ENCODE assay signal across 9 cellular contexts in genomic region chr7:73978681-73979563, GRCh38. TPM values are rescaled to one million over a fixed set of nuclear protein-coding genes. Genes with fewer than 3 reads are reported as not detected.
DNase-seq lines count a peak whose midpoint lies in the region; ATAC-seq lines count a peak whose summit lies in the region.
"Had no signal": no experiment of that assay in that cellular context is flagged by ENCODE, and none has a peak within 500 bp of the region (broad histone marks: within the 10 kb centered on the region; RNA-seq: fewer than 3 reads in every experiment).

No MANE protein-coding gene starts in this region.

- in situ Hi-C loops in Caki2 (cut with HindIII; ENCODE audit: low pct_unique_long_range_greater_than_20kb, low sequenced_read_pairs) (no loop called here), GM23248 (cut with MboI) (no loop called here)

- H3K9ac ChIP-seq in GM23248, result peak overlapping the region; percentile 43; the same call in 1 of the 2 replicates

- no peaks in the 10 kb centered on the region for H3K4me1 Mint-ChIP-seq in activated naive CD8-positive, alpha-beta T cell treated with anti-CD3 and anti-CD28 coated beads, Interleukin-2, amount 50 U/mL, for 24 hours
- no peaks in the 10 kb centered on the region for H3K4me1 Mint-ChIP-seq in activated T-cell treated with anti-CD3 and anti-CD28 coated beads, Interleukin-2, amount 50 U/mL, for 24 hours (ENCODE audit: low read depth)

- no peaks in the 10 kb centered on the region for H4K20me1 ChIP-seq in GM23248 (ENCODE audit: insufficient read depth)

- peak overlapping the region; percentile 46 for H3K4me2 ChIP-seq in GM23248 (ENCODE audit: unreplicated experiment)

- peaks cover 1% of the 10 kb centered on the region for H3K27me3 Mint-ChIP-seq in activated naive CD8-positive, alpha-beta T cell treated with anti-CD3 and anti-CD28 coated beads, Interleukin-2, amount 50 U/mL, for 24 hours
- peaks cover 11% of the 10 kb centered on the region for H3K27me3 Mint-ChIP-seq in activated T-cell treated with anti-CD3 and anti-CD28 coated beads, Interleukin-2, amount 50 U/mL, for 24 hours

- H3K4me1 ChIP-seq in GM23248 (ENCODE audit: insufficient read depth), result peaks cover 25% of the 10 kb centered on the region

- H3K4me3 Mint-ChIP-seq in activated naive CD8-positive, alpha-beta T cell treated with anti-CD3 and anti-CD28 coated beads, Interleukin-2, amount 50 U/mL, for 24 hours, result no peak overlapping the region
- no peak overlapping the region for H3K4me3 Mint-ChIP-seq in activated T-cell treated with anti-CD3 and anti-CD28 coated beads, Interleukin-2, amount 50 U/mL, for 24 hours

- H3K36me3 Mint-ChIP-seq in activated naive CD8-positive, alpha-beta T cell treated with anti-CD3 and anti-CD28 coated beads, Interleukin-2, amount 50 U/mL, for 24 hours (ENCODE audit: low read depth), result no peaks in the 10 kb centered on the region
- no peaks in the 10 kb centered on the region for H3K36me3 Mint-ChIP-seq in activated T-cell treated with anti-CD3 and anti-CD28 coated beads, Interleukin-2, amount 50 U/mL, for 24 hours (ENCODE audit: low read depth)

- 40 to 43% methylated on average over 24 of the region's 24 CpGs for WGBS in GM23248 (ENCODE audit: low coverage in 1 of 2, low lambda C conversion rate in 2 of 2, missing lambda C conversion rate in 2 of 2), 2 experiments

- H3K9me2 ChIP-seq in GM23248 (ENCODE audit: insufficient read depth), result no peaks in the 10 kb centered on the region

- peak; percentile 44 for ATAC-seq in activated naive CD8-positive, alpha-beta T cell treated with anti-CD3 and anti-CD28 coated beads, Interleukin-2, amount 50 U/mL, for 24 hours
- no peak for ATAC-seq in HG02571 (IDR thresholded peaks at IDR 0.05; ENCODE audit: unreplicated experiment)

- H3K9me3 ChIP-seq in GM23248 (ENCODE audit: low read depth), result no peaks in the 10 kb centered on the region

- no peaks in the 10 kb centered on the region for H3K9me3 Mint-ChIP-seq in activated naive CD8-positive, alpha-beta T cell treated with anti-CD3 and anti-CD28 coated beads, Interleukin-2, amount 50 U/mL, for 24 hours
- H3K9me3 Mint-ChIP-seq in activated T-cell treated with anti-CD3 and anti-CD28 coated beads, Interleukin-2, amount 50 U/mL, for 24 hours, result no peaks in the 10 kb centered on the region

- H3K36me3 ChIP-seq in GM23248 (ENCODE audit: low read depth), result no peaks in the 10 kb centered on the region

- H3K79me2 ChIP-seq in GM23248 (ENCODE audit: insufficient read depth), result no peaks in the 10 kb centered on the region

- H3K27me3 ChIP-seq in GM23248 (replicated peaks; ENCODE audit: insufficient read depth), result no peaks in the 10 kb centered on the region

- peak overlapping the region; percentile 68 for H2AFZ ChIP-seq in GM23248

- H3K27ac ChIP-seq in GM23248, result peak overlapping the region; percentile 21; the same call in 1 of the 2 replicates
- H3K27ac ChIP-seq: SK-N-MC had no signal

- DNase-seq in Caki2 (ENCODE audit: low read depth) (peak; percentile 34), GM23248 (peak; percentile 70), NCI-H2196 treated with DMSO at 0.1 percent for 48 hours (lab: John Stamatoyannopoulos, UW; ENCODE audit: unreplicated experiment) (peak; percentile 14), kidney glomerular epithelial cell (lab: John Stamatoyannopoulos, UW) (peak; percentile 1), AG08395 (ENCODE audit: low spot score) (no peak)
- peak; percentile 34 for DNase-seq in activated naive CD8-positive, alpha-beta T cell treated with anti-CD3 and anti-CD28 coated beads, Interleukin-2, amount 50 U/mL, for 24 hours
- DNase-seq in activated T-cell treated with anti-CD3 and anti-CD28 coated beads, Interleukin-2, amount 50 U/mL, for 24 hours, result no peak

- H3F3A ChIP-seq in GM23248 (ENCODE audit: insufficient read depth), result no peaks in the 10 kb centered on the region; the same call in 1 of the 2 replicates

- no peak overlapping the region for H3K27ac Mint-ChIP-seq in activated naive CD8-positive, alpha-beta T cell treated with anti-CD3 and anti-CD28 coated beads, Interleukin-2, amount 50 U/mL, for 24 hours
- no peak overlapping the region for H3K27ac Mint-ChIP-seq in activated T-cell treated with anti-CD3 and anti-CD28 coated beads, Interleukin-2, amount 50 U/mL, for 24 hours

- no peak overlapping the region for H3K4me3 ChIP-seq in GM23248
- H3K4me3 ChIP-seq: SK-N-MC had no signal

RNA-seq across cellular contexts. Expression of gene ELN, which starts 49.1 kb away (rescaled TPM):
- total RNA-seq in Caki2 (2014; rRNA removed; shearing (Covaris generic); ENCODE audit: low replicate concordance), result 0.27 TPM in 1 of 2 replicates, not detected in the other
- total RNA-seq in GM23248 (2014; rRNA removed; shearing (Covaris generic)), result 698 and 974 TPM in 2 replicates
- 539 and 568 TPM in 2 replicates for polyA plus RNA-seq in GM23248 (2016; fragmentation: Nextera tagmentation; extraction: Ambion mirVana)

Comparison
In these comparisons a context has a peak if more than half of its experiments do, and no peak if none do; other contexts are left out.
1. DNase-seq: peak in Caki2 (single experiment), GM23248 (single experiment), NCI-H2196 treated with DMSO at 0.1 percent for 48 hours (single experiment), activated naive CD8-positive, alpha-beta T cell treated with anti-CD3 and anti-CD28 coated beads, Interleukin-2, amount 50 U/mL, for 24 hours (single experiment) and kidney glomerular epithelial cell (single experiment); none in AG08395 (single experiment) and activated T-cell treated with anti-CD3 and anti-CD28 coated beads, Interleukin-2, amount 50 U/mL, for 24 hours (single experiment).
2. RNA of gene ELN, which starts 49.1 kb away (total RNA-seq): 698 to 974 TPM in GM23248; 0.27 TPM in Caki2; every median in the first group is over 100 times any median in the second.